Comparison of ENCODE assay signal across 1 cellular context in the genomic region with DNA sequence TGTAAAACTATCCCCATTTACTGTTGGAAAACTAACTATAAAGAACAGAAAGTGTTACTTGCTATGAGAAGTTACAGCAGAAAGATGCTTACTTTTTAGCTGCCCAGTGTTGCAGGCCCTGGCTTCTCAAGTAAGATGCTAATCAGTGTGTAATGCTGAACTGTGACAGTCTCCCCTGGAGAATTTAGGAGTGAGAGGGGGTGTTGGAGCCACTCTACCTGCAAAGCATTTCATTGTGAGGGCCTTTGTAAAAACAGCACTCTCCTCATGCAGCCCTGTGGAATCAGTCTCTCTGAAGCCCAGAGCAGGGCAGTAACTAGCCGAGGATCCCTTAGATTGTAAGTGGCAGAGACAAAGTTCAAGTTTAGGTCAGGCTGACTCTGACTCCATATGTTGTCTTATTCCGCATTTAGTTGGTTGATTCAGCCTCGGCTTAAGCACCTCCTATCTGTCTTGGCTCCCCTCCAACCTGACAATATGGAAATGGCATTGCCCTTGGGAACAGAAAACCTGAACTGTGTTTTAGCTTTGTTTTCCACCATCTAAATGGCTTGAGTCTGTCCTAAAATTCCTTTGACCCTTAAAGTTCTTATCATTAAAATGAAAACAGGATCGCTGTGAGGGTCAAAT.
TF ChIP-seq lines count a peak whose summit lies in the region.

No MANE protein-coding gene starts in this region.

TF ChIP-seq in endothelial cell of umbilical vein, 7 proteins besides CTCF, POLR2A, EP300 and RAD21:
- TF ChIP-seq FOS (IDR thresholded peaks at IDR 0.05; ENCODE audit: borderline replicate concordance, insufficient read depth, low read length) = peak; percentile 47
- TF ChIP-seq POLR2AphosphoS5 (IDR thresholded peaks at IDR 0.05; ENCODE audit: insufficient read depth, low read depth, low read length) = no peak
